In genomic region chr5:54936201-54936600, GRCh38 we compare ENCODE assay signal across 23 cellular contexts. TPM values are rescaled to one million over a fixed set of nuclear protein-coding genes. Genes with fewer than 3 reads are reported as not detected.
A peak's percentile ranks its signal among the peaks of the same experiment; 100 is the strongest.
DNase-seq lines count a peak whose midpoint lies in the region; TF ChIP-seq lines count a peak whose summit lies in the region.
"Had no signal": no experiment of that assay in that cellular context is flagged by ENCODE, and none has a peak within 500 bp of the region (broad histone marks: within the 10 kb centered on the region; RNA-seq: fewer than 3 reads in every experiment).

No MANE protein-coding gene starts in this region.

- peak in 2 of 3 experiments; percentile 9 to 46 for DNase-seq in NCI-H1417 (lab: John Stamatoyannopoulos, UW)
- no peak for DNase-seq in NCI-H1417 treated with DMSO at 0.1 percent for 48 hours (lab: John Stamatoyannopoulos, UW)
- DNase-seq in DMS53 (lab: John Stamatoyannopoulos, UW) = peak; percentile 74
- peak; percentile 2 for DNase-seq in NCI-H345 treated with DMSO at 0.1 percent for 48 hours (lab: John Stamatoyannopoulos, UW; ENCODE audit: unreplicated experiment)
- DNase-seq in dermis microvascular lymphatic vessel endothelial cell (ENCODE audit: low read depth in 2 of 2) = peak; percentile 44 to 52
- DNase-seq in posterior vena cava (ENCODE audit: low spot score) = no peak
- DNase-seq in NCI-H146 (lab: John Stamatoyannopoulos, UW) = no peak
- DNase-seq in MCF 10A (ENCODE audit: unreplicated experiment) = no peak
- DNase-seq: 8988T; CD4-positive, alpha-beta T cell; COR-L47; DND-41; HCEC 1CT; NCI-H1092; NCI-H1436 treated with DMSO at 0.1 percent for 48 hours; NCI-H2081 treated with DMSO at 0.1 percent for 48 hours; NCI-H510A; Right ventricle myocardium superior; RPMI8226; T-cell had no signal

- no peaks in the 10 kb centered on the region for H3K36me3 Mint-ChIP-seq in MCF 10A (ENCODE audit: insufficient read depth, unreplicated experiment)
- H3K36me3 Mint-ChIP-seq: IgD-negative memory B cell, T-cell had no signal

- POLR2A ChIA-PET in MCF 10A (lab: Yijun Ruan, JAX) = no interaction called here

- intact Hi-C loops in posterior vena cava (cut with DNase I) (no loop called here), MCF 10A (cut with micrococcal nuclease) (no loop called here)

- no peak for TF ChIP-seq CTCF in MCF 10A (IDR thresholded peaks at IDR 0.05; ENCODE audit: unreplicated experiment)

- no peak overlapping the region for H3K27ac Mint-ChIP-seq in MCF 10A (ENCODE audit: low read depth, unreplicated experiment)
- H3K27ac Mint-ChIP-seq: CD4-positive, alpha-beta T cell; IgD-negative memory B cell; T-cell had no signal

- H3K4me3 Mint-ChIP-seq in MCF 10A (ENCODE audit: unreplicated experiment) = no peak overlapping the region
- H3K4me3 Mint-ChIP-seq: CD4-positive, alpha-beta T cell; IgD-negative memory B cell; T-cell had no signal

- CTCF ChIA-PET in MCF 10A (lab: Yijun Ruan, JAX) = interaction anchor here (0.7 to 1.5 kb wide), 3 partner anchors 8 to 210 kb away, joined by 3 to 4 read pairs (median 4); no protein-coding TSS in a partner anchor

- no TSS peak for BruUV-seq in MCF 10A (replicated peaks; lab: Mats Ljungman, UMichigan)

- no peaks in the 10 kb centered on the region for H3K27me3 Mint-ChIP-seq in MCF 10A (ENCODE audit: insufficient read depth, unreplicated experiment)
- H3K27me3 Mint-ChIP-seq: IgD-negative memory B cell had no signal

- no peaks in the 10 kb centered on the region for H3K9me3 Mint-ChIP-seq in MCF 10A (ENCODE audit: unreplicated experiment)
- H3K9me3 Mint-ChIP-seq: CD4-positive, alpha-beta T cell; IgD-negative memory B cell; T-cell had no signal

- H3K4me1 Mint-ChIP-seq in MCF 10A (ENCODE audit: insufficient read depth, unreplicated experiment) = no peaks in the 10 kb centered on the region
- H3K4me1 Mint-ChIP-seq: IgD-negative memory B cell, T-cell had no signal

RNA-seq across cellular contexts. Expression of gene ESM1, which starts 49.2 kb away (rescaled TPM):
- total RNA-seq in dermis microvascular lymphatic vessel endothelial cell = 69.5 and 73.0 TPM in 2 replicates
- under 1 TPM in 1 of 2 donors, not detected in 1; 0.19 TPM for total RNA-seq in posterior vena cava
- total RNA-seq in MCF 10A (2022) = not detected in 2 replicates
- total RNA-seq: CD4-positive, alpha-beta T cell; H1; Right ventricle myocardium superior; SK-MEL-5 had no signal

Comparison
In these comparisons a context has a peak if more than half of its experiments do, and no peak if none do; other contexts are left out.
1. DNase-seq: peak in NCI-H1417 (2 of 3), DMS53 (single experiment), NCI-H345 treated with DMSO at 0.1 percent for 48 hours (single experiment) and dermis microvascular lymphatic vessel endothelial cell (2 of 2); none in NCI-H1417 treated with DMSO at 0.1 percent for 48 hours (single experiment), posterior vena cava (single experiment), NCI-H146 (single experiment) and MCF 10A (single experiment).
2. RNA of gene ESM1, which starts 49.2 kb away (total RNA-seq): 69.5 to 73.0 TPM in dermis microvascular lymphatic vessel endothelial cell; 0.19 TPM in posterior vena cava and not detected in MCF 10A; every median in the first group is over 10 times any median in the second.